10 cellular contexts compared by ENCODE assay signal in genomic region chr22:37559521-37559900, GRCh38. TPM values are rescaled to one million over a fixed set of nuclear protein-coding genes. Genes with fewer than 3 reads are reported as not detected.
DNase-seq lines count a peak whose midpoint lies in the region; FAIRE-seq and TF ChIP-seq lines count a peak whose summit lies in the region.
"Had no signal": no experiment of that assay in that cellular context is flagged by ENCODE, and none has a peak within 500 bp of the region (broad histone marks: within the 10 kb centered on the region; RNA-seq: fewer than 3 reads in every experiment).

No MANE protein-coding gene starts in this region.

- FAIRE-seq in GM12892 (lab: Jason Lieb, UNC) = no peak
- FAIRE-seq: colon had no signal

- H4K8ac ChIP-seq in neuronal stem cell (ENCODE audit: low read depth, low read length) = no peak overlapping the region

- peak overlapping the region; percentile 36 for H2AK5ac ChIP-seq in neuronal stem cell (ENCODE audit: low read depth, low read length)

- peak overlapping the region; percentile 52 for H3K4me3 ChIP-seq in AG04449 (ENCODE audit: low read depth, low read length)
- H3K4me3 ChIP-seq in Peyer's patch = peak overlapping the region in 3 of 4 donors; percentile 61 to 77 (median 68)
- peak overlapping the region in 3 of 4 experiments; percentile 19 to 56 (median 29) for H3K4me3 ChIP-seq in fibroblast of lung (replicated peaks in 1 of 4; ENCODE audit: control extremely low read depth in 1 of 4, insufficient read depth in 1 of 4, low read depth in 3 of 4, low read length in 4 of 4)
- H3K4me3 ChIP-seq in neuronal stem cell (ENCODE audit: low read length in 2 of 2) = peak overlapping the region in 1 of 2 donors; percentile 86

- H3K9me3 Mint-ChIP-seq in activated CD4-positive, alpha-beta memory T cell treated with anti-CD3 and anti-CD28 coated beads, Interleukin-2, amount 10 ng/mL, durations not matched to agents 7 days and 5 days = no peaks in the 10 kb centered on the region

- TF ChIP-seq POLR2A in Peyer's patch (IDR thresholded peaks at IDR 0.05) = no peak
- no peak for TF ChIP-seq POLR2A in GM12892 (IDR thresholded peaks at IDR 0.05; ENCODE audit: low read depth, low read length)

- no peaks in the 10 kb centered on the region for H3K9me3 ChIP-seq in Peyer's patch
- no peaks in the 10 kb centered on the region for H3K9me3 ChIP-seq in fibroblast of lung (ENCODE audit: control insufficient read depth, insufficient read depth, low read depth, low read length)
- H3K9me3 ChIP-seq in neuronal stem cell (replicated peaks in 1 of 2; ENCODE audit: control insufficient read depth in 2 of 2, insufficient read depth in 1 of 2, low read depth in 1 of 2, low read length in 2 of 2) = no peaks in the 10 kb centered on the region

- intact Hi-C loops in head of caudate nucleus (cut with DNase I) = no loop called here

- peak overlapping the region; percentile 95 for H3K18ac ChIP-seq in neuronal stem cell (ENCODE audit: low read length)

- H3K14ac ChIP-seq in neuronal stem cell (ENCODE audit: low read length) = no peak overlapping the region

- peak overlapping the region; percentile 58 for H2BK5ac ChIP-seq in neuronal stem cell (ENCODE audit: low read length)

- H3K4me1 ChIP-seq in Peyer's patch (peaks cover 0 to 37% (median 25%) of the 10 kb centered on the region in 4 donors), fibroblast of lung (ENCODE audit: control insufficient read depth, extremely low read depth, insufficient read depth, low read length) (peaks cover 26% of the 10 kb centered on the region), neuronal stem cell (ENCODE audit: control insufficient read depth in 2 of 2, insufficient read depth in 1 of 2, low read depth in 1 of 2, low read length in 2 of 2) (peaks cover 29 to 36% of the 10 kb centered on the region in 2 donors)

- H2BK15ac ChIP-seq in neuronal stem cell (ENCODE audit: low read length) = peak overlapping the region; percentile 79

- H4K20me1 ChIP-seq in fibroblast of lung (ENCODE audit: control insufficient read depth, extremely low read depth, insufficient read depth, low read length) = peaks cover 4% of the 10 kb centered on the region

- peak overlapping the region; percentile 8 for H3K23ac ChIP-seq in neuronal stem cell (ENCODE audit: low read depth, low read length, poor library complexity)

- H3K4ac ChIP-seq in neuronal stem cell (ENCODE audit: low read length) = peak overlapping the region; percentile 80

- peaks cover 74% of the 10 kb centered on the region for H3K27me3 Mint-ChIP-seq in activated CD4-positive, alpha-beta memory T cell treated with anti-CD3 and anti-CD28 coated beads, Interleukin-2, amount 10 ng/mL, durations not matched to agents 7 days and 5 days

- H4K91ac ChIP-seq in neuronal stem cell (ENCODE audit: low read depth, low read length, poor library complexity) = no peak overlapping the region

- H2BK12ac ChIP-seq in neuronal stem cell (ENCODE audit: low read length) = no peak overlapping the region

- H3K9ac ChIP-seq in fibroblast of lung (ENCODE audit: insufficient read depth, low read length) = peak overlapping the region; percentile 73
- H3K9ac ChIP-seq in neuronal stem cell (ENCODE audit: low read depth, low read length, poor library complexity) = no peak overlapping the region

- H2AFZ ChIP-seq in fibroblast of lung (ENCODE audit: low read length) (peak overlapping the region; percentile 30), neuronal stem cell (ENCODE audit: low read length) (peak overlapping the region; percentile 93)

- H3K27ac ChIP-seq in Peyer's patch (peak overlapping the region; percentile 78 to 98 (median 96)), fibroblast of lung (ENCODE audit: insufficient read depth, low read length) (peak overlapping the region; percentile 80), neuronal stem cell (replicated peaks; ENCODE audit: low read length) (no peak overlapping the region)

- H3K4me3 Mint-ChIP-seq in activated CD4-positive, alpha-beta memory T cell treated with anti-CD3 and anti-CD28 coated beads, Interleukin-2, amount 10 ng/mL, durations not matched to agents 7 days and 5 days = no peak overlapping the region

- POLR2A ChIA-PET in AG04449 (lab: Yijun Ruan, JAX) = interaction anchor here (1.2 to 2.7 kb wide), 2 partner anchors 10 to 13 kb away, joined by 6 to 12 read pairs; no protein-coding TSS in a partner anchor
- POLR2A ChIA-PET in activated CD4-positive, alpha-beta memory T cell treated with anti-CD3 and anti-CD28 coated beads, Interleukin-2, amount 10 ng/mL, durations not matched to agents 7 days and 5 days (lab: Charles Lee) = no interaction called here

- H3K4me1 Mint-ChIP-seq in activated CD4-positive, alpha-beta memory T cell treated with anti-CD3 and anti-CD28 coated beads, Interleukin-2, amount 10 ng/mL, durations not matched to agents 7 days and 5 days = peaks cover 27% of the 10 kb centered on the region

- peaks cover 5% of the 10 kb centered on the region for H3K79me1 ChIP-seq in neuronal stem cell (ENCODE audit: low read depth, low read length)

- no CpG with 5 or more reads among the region's 6 CpGs for WGBS in neuronal stem cell (ENCODE audit: extremely low coverage in 2 of 2, insufficient read length in 2 of 2, insufficient replicate concordance in 1 of 2), 2 donors

- no peak overlapping the region for H3K27ac Mint-ChIP-seq in activated CD4-positive, alpha-beta memory T cell treated with anti-CD3 and anti-CD28 coated beads, Interleukin-2, amount 10 ng/mL, durations not matched to agents 7 days and 5 days

- TF ChIP-seq CTCF in AG04449 (IDR thresholded peaks at IDR 0.05; ENCODE audit: insufficient read depth, low read length, missing control alignments) (no peak), Peyer's patch (IDR thresholded peaks at IDR 0.05) (no peak), fibroblast of lung (conservative IDR thresholded peaks at IDR 0.05 in 1 of 2, IDR thresholded peaks at IDR 0.05 in 1 of 2; ENCODE audit: low read depth in 1 of 2, low read length in 2 of 2) (no peak)

- DNase-seq in AG04449 (ENCODE audit: low read depth, low spot score) (no peak), Peyer's patch (no peak), fibroblast of lung (ENCODE audit: low read depth in 2 of 2) (no peak), neuronal stem cell (ENCODE audit: low spot score) (no peak), NCI-H2196 (lab: John Stamatoyannopoulos, UW; ENCODE audit: unreplicated experiment) (no peak), head of caudate nucleus (no peak), GM12892 (ENCODE audit: insufficient read length) (no peak)
- no peak for DNase-seq in activated CD4-positive, alpha-beta memory T cell treated with anti-CD3 and anti-CD28 coated beads, Interleukin-2, amount 10 ng/mL, durations not matched to agents 7 days and 5 days
- DNase-seq: NCI-H446 treated with DMSO at 0.1 percent for 48 hours had no signal

- H3K36me3 ChIP-seq in Peyer's patch (no peaks in the 10 kb centered on the region), fibroblast of lung (ENCODE audit: control insufficient read depth, insufficient read depth, low read length) (no peaks in the 10 kb centered on the region), neuronal stem cell (replicated peaks in 1 of 2; ENCODE audit: control insufficient read depth in 2 of 2, insufficient read depth in 2 of 2, low read length in 2 of 2) (peaks cover 0 to 14% of the 10 kb centered on the region in 2 donors)

- H3K36me3 Mint-ChIP-seq in activated CD4-positive, alpha-beta memory T cell treated with anti-CD3 and anti-CD28 coated beads, Interleukin-2, amount 10 ng/mL, durations not matched to agents 7 days and 5 days (ENCODE audit: low read depth) = peaks cover 3% of the 10 kb centered on the region

- CTCF ChIA-PET in AG04449 (lab: Yijun Ruan, JAX) = interaction anchor here (1.0 to 22.2 kb wide), 4 partner anchors 9 to 48 kb away, joined by 6 to 728 read pairs (median 41); no protein-coding TSS in a partner anchor
- CTCF ChIA-PET in activated CD4-positive, alpha-beta memory T cell treated with anti-CD3 and anti-CD28 coated beads, Interleukin-2, amount 10 ng/mL, durations not matched to agents 7 days and 5 days (lab: Charles Lee) = interaction anchor here (2.7 kb wide), 1 partner anchor 33 kb away, joined by 8 read pairs; no protein-coding TSS in a partner anchor

- H3K4me2 ChIP-seq in fibroblast of lung (ENCODE audit: extremely low read depth, insufficient read depth, low read length) = peak overlapping the region; percentile 71
- no peak overlapping the region for H3K4me2 ChIP-seq in neuronal stem cell (ENCODE audit: insufficient read depth, low read length, poor library complexity, severe bottlenecking)

- no peaks in the 10 kb centered on the region for H3K27me3 ChIP-seq in Peyer's patch
- no peaks in the 10 kb centered on the region for H3K27me3 ChIP-seq in fibroblast of lung (ENCODE audit: control insufficient read depth, insufficient read depth, low read length)
- H3K27me3 ChIP-seq in neuronal stem cell (ENCODE audit: control insufficient read depth in 3 of 3, insufficient read depth in 3 of 3, low read depth in 1 of 3, low read length in 3 of 3) = peaks cover 0 to 14% (median 0%) of the 10 kb centered on the region in 3 experiments

- peak overlapping the region; percentile 56 for H2BK120ac ChIP-seq in neuronal stem cell (ENCODE audit: low read depth, low read length)

- peaks cover 36% of the 10 kb centered on the region for H3K79me2 ChIP-seq in fibroblast of lung (ENCODE audit: control insufficient read depth, insufficient read depth, low read length)

RNA-seq across cellular contexts. Expression of gene CDC42EP1, which starts 0.8 kb away (rescaled TPM):
- 10 to 100 TPM; 22.3 to 41.0 (median 34.7) TPM for total RNA-seq in Peyer's patch
- 11.8 and 17.2 TPM in 2 replicates for total RNA-seq in fibroblast of lung
- 10.4 and 10.6 TPM in 2 replicates for polyA plus RNA-seq in fibroblast of lung
- 63.6 and 69.7 TPM in 2 replicates for polyA plus RNA-seq in fibroblast of lung (2012)
- 72.6 and 80.2 TPM in 2 replicates for polyA minus RNA-seq in fibroblast of lung (ENCODE audit: low replicate concordance)
- 16.9 TPM for polyA plus RNA-seq in neuronal stem cell (2013, experiment 1 of 2)
- 16.2 TPM for polyA plus RNA-seq in neuronal stem cell (2013, experiment 2 of 2)
- 1 to 10 TPM in 1 of 2 experiments, under 1 TPM in 1; 0.95 to 1.1 TPM for total RNA-seq in activated CD4-positive, alpha-beta memory T cell treated with anti-CD3 and anti-CD28 coated beads, Interleukin-2, amount 10 ng/mL, durations not matched to agents 7 days and 5 days
- not detected for polyA plus RNA-seq in GM12892 (2012; ENCODE audit: missing spikeins)

RNA-seq across cellular contexts. Expression of gene LGALS2, which starts 20.4 kb away (rescaled TPM):
- total RNA-seq in Peyer's patch (100 to 1,000 TPM in 2 of 4 donors, 10 to 100 TPM in 2; 19.8 to 190 (median 92.7) TPM), fibroblast of lung (not detected in 2 replicates)
- polyA plus RNA-seq in fibroblast of lung = 0.19 TPM in 1 of 2 replicates, not detected in the other
- not detected in 2 replicates for polyA plus RNA-seq in fibroblast of lung (2012)
- polyA minus RNA-seq in fibroblast of lung (ENCODE audit: low replicate concordance) = not detected in 2 replicates
- not detected for polyA plus RNA-seq in neuronal stem cell (2013, experiment 1 of 2)
- not detected for polyA plus RNA-seq in neuronal stem cell (2013, experiment 2 of 2)
- not detected for total RNA-seq in activated CD4-positive, alpha-beta memory T cell treated with anti-CD3 and anti-CD28 coated beads, Interleukin-2, amount 10 ng/mL, durations not matched to agents 7 days and 5 days
- not detected for polyA plus RNA-seq in GM12892 (2012; ENCODE audit: missing spikeins)

RNA-seq across cellular contexts. Expression of gene CARD10, which starts 40.3 kb away (rescaled TPM):
- total RNA-seq in Peyer's patch (100 to 1,000 TPM in 3 of 4 donors, 10 to 100 TPM in 1; 74.3 to 142 (median 123) TPM), fibroblast of lung (1.3 and 2.3 TPM in 2 replicates)
- 1.6 and 2.7 TPM in 2 replicates for polyA plus RNA-seq in fibroblast of lung
- 3.1 and 5.4 TPM in 2 replicates for polyA plus RNA-seq in fibroblast of lung (2012)
- polyA minus RNA-seq in fibroblast of lung (ENCODE audit: low replicate concordance) = 4.0 and 10.5 TPM in 2 replicates
- 4.2 TPM for polyA plus RNA-seq in neuronal stem cell (2013, experiment 1 of 2)
- polyA plus RNA-seq in neuronal stem cell (2013, experiment 2 of 2) = 4.3 TPM
- under 1 TPM in 1 of 2 experiments, not detected in 1; 0.08 TPM for total RNA-seq in activated CD4-positive, alpha-beta memory T cell treated with anti-CD3 and anti-CD28 coated beads, Interleukin-2, amount 10 ng/mL, durations not matched to agents 7 days and 5 days
- not detected for polyA plus RNA-seq in GM12892 (2012; ENCODE audit: missing spikeins)

RNA-seq across cellular contexts. Expression of gene GGA1, which starts 49.1 kb away (rescaled TPM):
- 100 to 1,000 TPM in 3 of 4 donors, 10 to 100 TPM in 1; 67.1 to 189 (median 117) TPM for total RNA-seq in Peyer's patch
- 24.7 and 27.9 TPM in 2 replicates for total RNA-seq in fibroblast of lung
- polyA plus RNA-seq in fibroblast of lung = 18.0 and 23.1 TPM in 2 replicates
- 17.3 and 21.9 TPM in 2 replicates for polyA plus RNA-seq in fibroblast of lung (2012)
- polyA minus RNA-seq in fibroblast of lung (ENCODE audit: low replicate concordance) = 17.6 and 35.7 TPM in 2 replicates
- polyA plus RNA-seq in neuronal stem cell (2013, experiment 1 of 2) = 32.1 TPM
- 31.4 TPM for polyA plus RNA-seq in neuronal stem cell (2013, experiment 2 of 2)
- total RNA-seq in activated CD4-positive, alpha-beta memory T cell treated with anti-CD3 and anti-CD28 coated beads, Interleukin-2, amount 10 ng/mL, durations not matched to agents 7 days and 5 days = 10 to 100 TPM; 59.5 to 64.4 TPM
- 36.3 TPM for polyA plus RNA-seq in GM12892 (2012; ENCODE audit: missing spikeins)

Comparison
In these comparisons a context has a peak if more than half of its experiments do, and no peak if none do; other contexts are left out.
1. RNA of gene LGALS2, which starts 20.4 kb away (total RNA-seq): 19.8 to 190 TPM in Peyer's patch; not detected in fibroblast of lung and not detected in activated CD4-positive, alpha-beta memory T cell treated with anti-CD3 and anti-CD28 coated beads, Interleukin-2, amount 10 ng/mL, durations not matched to agents 7 days and 5 days; every median in the first group is over 10 times any median in the second.
2. RNA of gene CARD10, which starts 40.3 kb away (total RNA-seq): 74.3 to 142 TPM in Peyer's patch; 1.3 to 2.3 TPM in fibroblast of lung and 0.08 TPM in activated CD4-positive, alpha-beta memory T cell treated with anti-CD3 and anti-CD28 coated beads, Interleukin-2, amount 10 ng/mL, durations not matched to agents 7 days and 5 days; every median in the first group is over 10 times any median in the second.